16 cellular contexts compared by ENCODE assay signal in the genomic region with DNA sequence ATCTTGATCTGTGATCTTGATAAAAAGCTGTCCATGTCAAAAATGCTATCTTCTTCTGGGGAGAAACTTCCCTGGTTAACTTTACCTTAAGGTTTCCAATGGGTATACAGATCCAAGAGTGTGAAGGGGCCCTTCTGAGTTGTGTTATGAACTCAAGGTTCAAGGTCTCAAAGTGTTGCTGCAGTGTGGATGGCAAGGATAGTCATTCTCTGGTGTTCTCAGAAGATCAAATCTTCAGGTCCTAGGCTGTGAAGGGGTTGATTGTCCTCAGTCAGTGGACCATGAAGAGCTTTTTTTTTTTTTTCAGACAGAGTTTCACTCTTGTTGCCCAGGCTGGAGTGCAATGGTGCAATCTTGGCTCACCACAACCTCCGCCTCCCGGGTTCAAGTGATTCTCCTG.
DNase-seq lines count a peak whose midpoint lies in the region; ATAC-seq, FAIRE-seq and TF ChIP-seq lines count a peak whose summit lies in the region.
"Had no signal": no experiment of that assay in that cellular context is flagged by ENCODE, and none has a peak within 500 bp of the region (broad histone marks: within the 10 kb centered on the region; RNA-seq: fewer than 3 reads in every experiment).

No MANE protein-coding gene starts in this region.

- no peak overlapping the region for H3K9ac ChIP-seq in colonic mucosa (ENCODE audit: low read depth in 2 of 2, low read length in 2 of 2)

- 95 to 97% methylated on average over 2 of the region's 2 CpGs for WGBS in heart right ventricle, 2 donors

- H3K4me3 ChIP-seq in heart right ventricle (no peak overlapping the region), colonic mucosa (no peak overlapping the region)
- H3K4me3 ChIP-seq: SK-N-MC, transverse colon had no signal

- H3K9me3 Mint-ChIP-seq in activated naive CD4-positive, alpha-beta T cell treated with anti-CD3 and anti-CD28 coated beads, Interleukin-2, amount 50 U/mL, for 72 hours: no peaks in the 10 kb centered on the region
- H3K9me3 Mint-ChIP-seq: activated naive CD8-positive, alpha-beta T cell treated with anti-CD3 and anti-CD28 coated beads, Interleukin-2, amount 50 U/mL, for 24 hours; central memory CD8-positive, alpha-beta T cell had no signal

- DNase-seq in activated naive CD4-positive, alpha-beta T cell treated with anti-CD3 and anti-CD28 coated beads, Interleukin-2, amount 50 U/mL, for 72 hours (ENCODE audit: low spot score in 2 of 2): no peak
- no peak for DNase-seq in activated naive CD4-positive, alpha-beta T cell (lab: John Stamatoyannopoulos, UW)
- DNase-seq in sciatic nerve (ENCODE audit: low spot score): no peak
- no peak for DNase-seq in urothelium cell line (ENCODE audit: low spot score)
- DNase-seq in heart right ventricle: no peak
- DNase-seq in colonic mucosa: no peak
- DNase-seq: activated CD8-positive, alpha-beta memory T cell treated with anti-CD3 and anti-CD28 coated beads, Interleukin-2, amount 50 U/mL, for 4 hours; activated naive CD8-positive, alpha-beta T cell treated with anti-CD3 and anti-CD28 coated beads, Interleukin-2, amount 50 U/mL, for 24 hours; HCEC 1CT; NCI-H187 treated with DMSO at 0.1 percent for 48 hours; transverse colon had no signal

- peak; percentile 78 to 83 for ATAC-seq in activated naive CD4-positive, alpha-beta T cell treated with anti-CD3 and anti-CD28 coated beads, Interleukin-2, amount 50 U/mL, for 72 hours
- ATAC-seq in GM21619 (IDR thresholded peaks at IDR 0.05; ENCODE audit: unreplicated experiment) (peak; percentile 64), HG03442 (IDR thresholded peaks at IDR 0.05; ENCODE audit: unreplicated experiment) (peak; percentile 94), sciatic nerve (peak; percentile 24), heart right ventricle (no peak)
- ATAC-seq: activated naive CD8-positive, alpha-beta T cell treated with anti-CD3 and anti-CD28 coated beads, Interleukin-2, amount 50 U/mL, for 24 hours had no signal

- no peak overlapping the region for H3K27ac ChIP-seq in heart right ventricle
- H3K27ac ChIP-seq in colonic mucosa: no peak overlapping the region
- H3K27ac ChIP-seq: SK-N-MC, transverse colon had no signal

- TF ChIP-seq CTCF in heart right ventricle (IDR thresholded peaks at IDR 0.05) (no peak), colonic mucosa (IDR thresholded peaks at IDR 0.05) (no peak)

- H3K27me3 ChIP-seq in heart right ventricle (no peaks in the 10 kb centered on the region), colonic mucosa (no peaks in the 10 kb centered on the region)
- H3K27me3 ChIP-seq: transverse colon had no signal

- H3K27ac Mint-ChIP-seq in activated naive CD4-positive, alpha-beta T cell treated with anti-CD3 and anti-CD28 coated beads, Interleukin-2, amount 50 U/mL, for 72 hours: no peak overlapping the region
- H3K27ac Mint-ChIP-seq: activated naive CD8-positive, alpha-beta T cell treated with anti-CD3 and anti-CD28 coated beads, Interleukin-2, amount 50 U/mL, for 24 hours had no signal

- H3K36me3 ChIP-seq in heart right ventricle (no peaks in the 10 kb centered on the region), colonic mucosa (no peaks in the 10 kb centered on the region)
- H3K36me3 ChIP-seq: transverse colon had no signal

- H3K4me1 ChIP-seq in heart right ventricle (no peaks in the 10 kb centered on the region), colonic mucosa (no peaks in the 10 kb centered on the region)
- H3K4me1 ChIP-seq: transverse colon had no signal

- H3K36me3 Mint-ChIP-seq in activated naive CD4-positive, alpha-beta T cell treated with anti-CD3 and anti-CD28 coated beads, Interleukin-2, amount 50 U/mL, for 72 hours: no peaks in the 10 kb centered on the region

- intact Hi-C loops in sciatic nerve (cut with DNase I) (no loop called here), heart right ventricle (cut with DNase I) (no loop called here), colonic mucosa (cut with DNase I) (no loop called here)

- peaks cover 0 to 12% (median 0%) of the 10 kb centered on the region in 11 donors for H3K9me3 ChIP-seq in heart right ventricle
- H3K9me3 ChIP-seq in colonic mucosa: no peaks in the 10 kb centered on the region
- H3K9me3 ChIP-seq: transverse colon had no signal

- FAIRE-seq in urothelium cell line (lab: Jason Lieb, UNC): no peak
- FAIRE-seq: endothelial cell of umbilical vein had no signal

Comparison
In these comparisons a context has a peak if more than half of its experiments do, and no peak if none do; other contexts are left out.
1. ATAC-seq: peak in activated naive CD4-positive, alpha-beta T cell treated with anti-CD3 and anti-CD28 coated beads, Interleukin-2, amount 50 U/mL, for 72 hours (2 of 2), GM21619 (single experiment), HG03442 (single experiment) and sciatic nerve (single experiment); none in heart right ventricle (0 of 8).